ENCODE assay signal across 15 cellular contexts in genomic region chr1:45723248-45723930, GRCh38.
"Had no signal": no experiment of that assay in that cellular context is flagged by ENCODE, and none has a peak within 500 bp of the region (broad histone marks: within the 10 kb centered on the region; RNA-seq: fewer than 3 reads in every experiment).

No MANE protein-coding gene starts in this region.

- H3K4me1 ChIP-seq: adrenal gland, neural progenitor cell, right lobe of liver, stomach, testis had no signal

- H3K27ac ChIP-seq: adrenal gland, neural progenitor cell, ovary, right lobe of liver, stomach, testis, VCaP had no signal

- H3K4me3 ChIP-seq: adrenal gland, neural progenitor cell, ovary, right lobe of liver, stomach had no signal

- H3K27me3 ChIP-seq: adrenal gland, neural progenitor cell, ovary, right lobe of liver, stomach, testis had no signal

- H3K36me3 ChIP-seq: neural progenitor cell, ovary had no signal

- H2AFZ ChIP-seq: neural progenitor cell had no signal

- H3K9me3 ChIP-seq: adrenal gland, ovary, right lobe of liver, stomach, testis had no signal

- H3K9ac ChIP-seq: neural progenitor cell had no signal

- DNase-seq: activated CD4-positive, alpha-beta T cell treated with anti-CD3 and anti-CD28 coated beads, Interleukin-2, amount 50 U/mL, for 48 hours; activated naive CD4-positive, alpha-beta T cell treated with anti-CD3 and anti-CD28 coated beads, Interleukin-2, amount 50 U/mL, for 16 hours; activated T-cell treated with anti-CD3 and anti-CD28 coated beads, Interleukin-2, amount 50 U/mL, for 24 hours; adrenal gland; islet precursor cell; mammary epithelial cell; naive B cell; ovary; right lobe of liver; stimulated activated CD4-positive, alpha-beta T cell treated with anti-CD3 and anti-CD28 coated beads, Interleukin-12 subunit alpha, Interleukin-12 subunit beta, amount 100 ng/mL, for 4 hours; stimulated activated CD4-positive, alpha-beta T cell treated with anti-CD3 and anti-CD28 coated beads, Interleukin-2, amount 100 ng/mL, for 24 hours; stomach; testis had no signal

- H3K4me2 ChIP-seq: neural progenitor cell had no signal
